ENCODE assay signal across 17 cellular contexts in genomic region chr10:44051584-44052385, GRCh38.
DNase-seq lines count a peak whose midpoint lies in the region; ATAC-seq and TF ChIP-seq lines count a peak whose summit lies in the region.
"Had no signal": no experiment of that assay in that cellular context is flagged by ENCODE, and none has a peak within 500 bp of the region (broad histone marks: within the 10 kb centered on the region; RNA-seq: fewer than 3 reads in every experiment).

No MANE protein-coding gene starts in this region.

- H3K36me3 ChIP-seq in GM23248 (ENCODE audit: low read depth), result no peaks in the 10 kb centered on the region
- no peaks in the 10 kb centered on the region for H3K36me3 ChIP-seq in skeletal muscle satellite cell (ENCODE audit: insufficient read depth, low read length)
- H3K36me3 ChIP-seq in BE2C, result no peaks in the 10 kb centered on the region
- H3K36me3 ChIP-seq: heart left ventricle had no signal

- TF ChIP-seq CTCF in fibroblast of the aortic adventitia (IDR thresholded peaks at IDR 0.05; ENCODE audit: insufficient read depth, low read length) (no peak), BE2C (IDR thresholded peaks at IDR 0.05; ENCODE audit: low read depth, low read length) (no peak), mesothelial cell of epicardium (IDR thresholded peaks at IDR 0.05; ENCODE audit: unreplicated experiment) (no peak)

- no peaks in the 10 kb centered on the region for H3K9me2 ChIP-seq in GM23248 (ENCODE audit: insufficient read depth)

- H3K27ac Mint-ChIP-seq in mesothelial cell of epicardium, result no peak overlapping the region
- H3K27ac Mint-ChIP-seq: activated CD8-positive, alpha-beta T cell treated with anti-CD3 and anti-CD28 coated beads for 36 hours; activated naive CD4-positive, alpha-beta T cell treated with anti-CD3 and anti-CD28 coated beads for 36 hours; dendritic cell treated with granulocyte-macrophage colony-stimulating factor and Interleukin-4, amounts not matched to agents 40 ng/mL and 50 ng/mL, for 4 days; stimulated activated memory B cell treated with anti-CD40 and anti-IgM and Interleukin-4, amounts not matched to agents 10 μg/mL and 1 μg/mL and 100 μg/mL, for 72 hours had no signal

- no peak overlapping the region for H3K4me3 Mint-ChIP-seq in mesothelial cell of epicardium
- H3K4me3 Mint-ChIP-seq: activated CD8-positive, alpha-beta T cell treated with anti-CD3 and anti-CD28 coated beads for 36 hours; activated naive CD4-positive, alpha-beta T cell treated with anti-CD3 and anti-CD28 coated beads for 36 hours; dendritic cell treated with granulocyte-macrophage colony-stimulating factor and Interleukin-4, amounts not matched to agents 40 ng/mL and 50 ng/mL, for 4 days; stimulated activated memory B cell treated with anti-CD40 and anti-IgM and Interleukin-4, amounts not matched to agents 10 μg/mL and 1 μg/mL and 100 μg/mL, for 72 hours had no signal

- H3K79me2 ChIP-seq in GM23248 (ENCODE audit: insufficient read depth), result no peaks in the 10 kb centered on the region

- H2AFZ ChIP-seq in GM23248, result no peak overlapping the region

- H3K4me2 ChIP-seq in GM23248 (ENCODE audit: unreplicated experiment) (peak overlapping the region; percentile 42), skeletal muscle satellite cell (ENCODE audit: low read length) (peak overlapping the region; percentile 40)

- in situ Hi-C loops in GM23248 (cut with MboI), result loop anchor here (25.0 kb wide), 1 partner anchor 811 kb away; no protein-coding TSS in a partner anchor

- H3K4me1 Mint-ChIP-seq in mesothelial cell of epicardium, result peaks cover 32% of the 10 kb centered on the region
- H3K4me1 Mint-ChIP-seq: stimulated activated memory B cell treated with anti-CD40 and anti-IgM and Interleukin-4, amounts not matched to agents 10 μg/mL and 1 μg/mL and 100 μg/mL, for 72 hours had no signal

- no peaks in the 10 kb centered on the region for H3K27me3 ChIP-seq in GM23248 (replicated peaks; ENCODE audit: insufficient read depth)
- H3K27me3 ChIP-seq in skeletal muscle satellite cell (ENCODE audit: control insufficient read depth, insufficient read depth, low read length), result peaks cover 37% of the 10 kb centered on the region
- H3K27me3 ChIP-seq in BE2C, result no peaks in the 10 kb centered on the region
- H3K27me3 ChIP-seq: heart left ventricle had no signal

- peaks cover 5% of the 10 kb centered on the region for H3K27me3 Mint-ChIP-seq in mesothelial cell of epicardium (ENCODE audit: low read depth)
- H3K27me3 Mint-ChIP-seq: stimulated activated memory B cell treated with anti-CD40 and anti-IgM and Interleukin-4, amounts not matched to agents 10 μg/mL and 1 μg/mL and 100 μg/mL, for 72 hours had no signal

- H3K9me3 Mint-ChIP-seq in mesothelial cell of epicardium, result no peaks in the 10 kb centered on the region
- H3K9me3 Mint-ChIP-seq: activated CD8-positive, alpha-beta T cell treated with anti-CD3 and anti-CD28 coated beads for 36 hours; activated naive CD4-positive, alpha-beta T cell treated with anti-CD3 and anti-CD28 coated beads for 36 hours; dendritic cell treated with granulocyte-macrophage colony-stimulating factor and Interleukin-4, amounts not matched to agents 40 ng/mL and 50 ng/mL, for 4 days; stimulated activated memory B cell treated with anti-CD40 and anti-IgM and Interleukin-4, amounts not matched to agents 10 μg/mL and 1 μg/mL and 100 μg/mL, for 72 hours had no signal

- H3K9me3 ChIP-seq in GM23248 (ENCODE audit: low read depth) (no peaks in the 10 kb centered on the region), skeletal muscle satellite cell (replicated peaks; ENCODE audit: low read length) (no peaks in the 10 kb centered on the region), BE2C (no peaks in the 10 kb centered on the region)
- H3K9me3 ChIP-seq: heart left ventricle had no signal

- H4K20me1 ChIP-seq in GM23248 (ENCODE audit: insufficient read depth), result no peaks in the 10 kb centered on the region

- DNase-seq in GM23248 (peak; percentile 87), fibroblast of the aortic adventitia (ENCODE audit: low read depth) (peak; percentile 66), BE2C (no peak), mesothelial cell of epicardium (ENCODE audit: low spot score in 2 of 2, unreplicated experiment in 2 of 2) (no peak), Right ventricle myocardium superior (no peak)
- DNase-seq: activated CD8-positive, alpha-beta T cell treated with anti-CD3 and anti-CD28 coated beads for 36 hours; activated naive CD4-positive, alpha-beta T cell treated with anti-CD3 and anti-CD28 coated beads for 36 hours; H7; heart left ventricle; KG1; stimulated activated CD4-positive, alpha-beta T cell treated with anti-CD3 and anti-CD28 coated beads, Interleukin-2, amount 100 ng/mL, for 24 hours; T-helper 2 cell had no signal

- H3K9ac ChIP-seq in GM23248 (no peak overlapping the region), skeletal muscle satellite cell (ENCODE audit: low read depth, low read length) (no peak overlapping the region)

- peaks cover 18% of the 10 kb centered on the region for H3K4me1 ChIP-seq in GM23248 (ENCODE audit: insufficient read depth)
- H3K4me1 ChIP-seq in skeletal muscle satellite cell (ENCODE audit: control insufficient read depth, insufficient read depth, low read length), result peaks cover 14% of the 10 kb centered on the region
- H3K4me1 ChIP-seq in BE2C, result no peaks in the 10 kb centered on the region

- H3F3A ChIP-seq in GM23248 (ENCODE audit: insufficient read depth), result peaks cover 8% of the 10 kb centered on the region

- no peaks in the 10 kb centered on the region for H3K36me3 Mint-ChIP-seq in mesothelial cell of epicardium
- H3K36me3 Mint-ChIP-seq: stimulated activated memory B cell treated with anti-CD40 and anti-IgM and Interleukin-4, amounts not matched to agents 10 μg/mL and 1 μg/mL and 100 μg/mL, for 72 hours had no signal

- WGBS in GM23248 (ENCODE audit: low coverage in 1 of 2, low lambda C conversion rate in 2 of 2, missing lambda C conversion rate in 2 of 2), 2 experiments, result 13 to 16% methylated on average over 10 of the region's 10 CpGs

- peak overlapping the region; percentile 26 for H3K27ac ChIP-seq in GM23248
- H3K27ac ChIP-seq: heart left ventricle had no signal

- peak; percentile 86 for ATAC-seq in SK-N-SH treated with all-trans-retinoic acid at 6 μM for 48 hours
- ATAC-seq in HG02840 (IDR thresholded peaks at IDR 0.05; ENCODE audit: low FRiP score, unreplicated experiment), result no peak
- ATAC-seq in Right ventricle myocardium superior (ENCODE audit: poor library complexity), result no peak
- ATAC-seq: activated CD8-positive, alpha-beta T cell treated with anti-CD3 and anti-CD28 coated beads for 36 hours; stimulated activated memory B cell treated with anti-CD40 and anti-IgM and Interleukin-4, amounts not matched to agents 10 μg/mL and 1 μg/mL and 100 μg/mL, for 72 hours had no signal

- intact Hi-C loops in Right ventricle myocardium superior (cut with DNase I), result no loop called here

- H3K4me3 ChIP-seq in GM23248 (peak overlapping the region; percentile 7; the same call in 1 of the 2 replicates), fibroblast of the aortic adventitia (ENCODE audit: low read depth, low read length) (no peak overlapping the region), skeletal muscle satellite cell (ENCODE audit: low read length) (no peak overlapping the region), BE2C (ENCODE audit: low read depth, low read length) (no peak overlapping the region)
- H3K4me3 ChIP-seq: heart left ventricle had no signal

TF ChIP-seq in SK-N-SH treated with all-trans-retinoic acid at 6 μM for 48 hours, 23 proteins besides CTCF, POLR2A, EP300 and RAD21 (continues in another document):
- TF ChIP-seq RARB (CRISPR knock-in tag; IDR thresholded peaks at IDR 0.05), result no peak
- TF ChIP-seq BACH2 (CRISPR knock-in tag; IDR thresholded peaks at IDR 0.05; ENCODE audit: borderline replicate concordance), result no peak
- no peak for TF ChIP-seq TOX (CRISPR knock-in tag; IDR thresholded peaks at IDR 0.05; ENCODE audit: borderline replicate concordance)
- no peak for TF ChIP-seq TCF4 (CRISPR knock-in tag; IDR thresholded peaks at IDR 0.05; ENCODE audit: borderline replicate concordance)
- TF ChIP-seq ZFP3 (CRISPR knock-in tag; IDR thresholded peaks at IDR 0.05), result no peak
- no peak for TF ChIP-seq POU6F1 (CRISPR knock-in tag; IDR thresholded peaks at IDR 0.05; ENCODE audit: borderline replicate concordance, low read depth)
- TF ChIP-seq GLIS3 (CRISPR knock-in tag; IDR thresholded peaks at IDR 0.05), result no peak
- no peak for TF ChIP-seq ZNF565 (CRISPR knock-in tag; conservative IDR thresholded peaks at IDR 0.05; ENCODE audit: low read depth)
- TF ChIP-seq ZFP30 (CRISPR knock-in tag; IDR thresholded peaks at IDR 0.05), result no peak
- TF ChIP-seq CSDC2 (CRISPR knock-in tag; IDR thresholded peaks at IDR 0.05), result no peak
- no peak for TF ChIP-seq CREB5 (CRISPR knock-in tag; IDR thresholded peaks at IDR 0.05; ENCODE audit: low read depth)
- TF ChIP-seq ARNTL (CRISPR knock-in tag; IDR thresholded peaks at IDR 0.05; ENCODE audit: borderline replicate concordance, low read depth), result no peak
- no peak for TF ChIP-seq ZNF70 (CRISPR knock-in tag; IDR thresholded peaks at IDR 0.05)

Comparison
In these comparisons a context has a peak if more than half of its experiments do, and no peak if none do; other contexts are left out.
1. DNase-seq: peak in GM23248 (single experiment) and fibroblast of the aortic adventitia (single experiment); none in BE2C (single experiment), mesothelial cell of epicardium (0 of 2) and Right ventricle myocardium superior (single experiment).